Comparison of ENCODE assay signal across 9 cellular contexts in the genomic region with DNA sequence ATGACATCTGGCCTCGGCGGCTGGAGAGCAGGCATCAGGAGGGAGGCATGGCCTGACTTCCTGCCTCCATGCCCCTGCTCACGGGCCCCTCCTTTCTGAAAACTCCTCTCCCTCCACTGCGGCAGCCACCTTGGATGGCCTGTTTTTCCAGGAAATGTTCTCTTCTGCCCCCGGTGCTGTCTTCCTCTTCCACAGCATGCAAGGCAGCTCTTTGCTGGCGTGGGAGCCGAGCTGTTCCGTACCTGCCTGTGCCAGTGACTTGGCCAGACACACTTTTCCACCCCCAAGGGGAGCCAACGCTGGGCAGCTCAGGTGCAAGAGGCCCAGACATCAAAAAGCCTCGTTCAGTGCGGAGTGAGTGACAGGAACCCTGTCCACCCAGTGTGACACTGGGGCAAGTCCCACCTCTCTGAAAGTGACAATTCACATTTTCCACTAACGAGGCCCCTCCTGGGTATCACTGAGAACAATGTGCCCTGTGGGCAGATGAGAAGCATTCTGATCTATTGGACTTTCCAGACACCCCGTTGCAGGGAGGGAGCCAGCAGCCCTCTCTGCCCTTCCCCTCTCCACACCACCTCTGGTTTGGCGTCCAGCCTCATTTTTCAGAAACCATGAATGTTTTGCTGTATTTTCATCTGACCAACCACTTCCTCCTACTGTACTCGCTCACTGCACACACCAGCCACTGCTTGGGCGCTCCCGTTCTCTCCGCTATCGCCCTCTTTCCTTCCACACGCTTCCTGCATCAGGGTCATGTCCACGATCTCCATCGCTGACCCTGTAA. TPM values are rescaled to one million over a fixed set of nuclear protein-coding genes. Genes with fewer than 3 reads are reported as not detected.
DNase-seq lines count a peak whose midpoint lies in the region; ATAC-seq and TF ChIP-seq lines count a peak whose summit lies in the region.
"Had no signal": no experiment of that assay in that cellular context is flagged by ENCODE, and none has a peak within 500 bp of the region (broad histone marks: within the 10 kb centered on the region; RNA-seq: fewer than 3 reads in every experiment).

No MANE protein-coding gene starts in this region.

- H2BK5ac ChIP-seq in neuronal stem cell (ENCODE audit: low read length), result no peak overlapping the region

- peak overlapping the region; percentile 23 for H3K27ac ChIP-seq in neuronal stem cell (replicated peaks; ENCODE audit: low read length)
- peak overlapping the region; percentile 79 for H3K27ac ChIP-seq in suprapubic skin
- H3K27ac ChIP-seq: 22Rv1 had no signal

- no peak for TF ChIP-seq CTCF in suprapubic skin (IDR thresholded peaks at IDR 0.05)

- peak overlapping the region; percentile 5 for H2AK5ac ChIP-seq in neuronal stem cell (ENCODE audit: low read depth, low read length)

- peak overlapping the region; percentile 65 for H2BK15ac ChIP-seq in neuronal stem cell (ENCODE audit: low read length)

- peak; percentile 44 for ATAC-seq in HG03196 (IDR thresholded peaks at IDR 0.05; ENCODE audit: unreplicated experiment)

- no peak overlapping the region for H4K91ac ChIP-seq in neuronal stem cell (ENCODE audit: low read depth, low read length, poor library complexity)

- H3K4me2 ChIP-seq in neuronal stem cell (ENCODE audit: insufficient read depth, low read length, poor library complexity, severe bottlenecking), result no peak overlapping the region

- H3K23ac ChIP-seq in neuronal stem cell (ENCODE audit: low read depth, low read length, poor library complexity), result no peak overlapping the region

- H3K4me1 ChIP-seq in neuronal stem cell (ENCODE audit: control insufficient read depth in 2 of 2, insufficient read depth in 1 of 2, low read depth in 1 of 2, low read length in 2 of 2), result peaks cover 12 to 18% of the 10 kb centered on the region in 2 donors
- H3K4me1 ChIP-seq in suprapubic skin, result peaks cover 58% of the 10 kb centered on the region

- no peaks in the 10 kb centered on the region for H3K79me1 ChIP-seq in neuronal stem cell (ENCODE audit: low read depth, low read length)

- no peak overlapping the region for H2BK120ac ChIP-seq in neuronal stem cell (ENCODE audit: low read depth, low read length)

- no peak overlapping the region for H2BK12ac ChIP-seq in neuronal stem cell (ENCODE audit: low read length)

- peak overlapping the region; percentile 54 for H3K9ac ChIP-seq in neuronal stem cell (ENCODE audit: low read depth, low read length, poor library complexity)

- H3K4ac ChIP-seq in neuronal stem cell (ENCODE audit: low read length), result no peak overlapping the region

- DNase-seq in DMS 273 (lab: John Stamatoyannopoulos, UW; ENCODE audit: unreplicated experiment), result peak; percentile 77
- no peak for DNase-seq in DMS 273 treated with DMSO at 0.1 percent for 48 hours (lab: John Stamatoyannopoulos, UW)
- DNase-seq in activated CD4-positive, CD25-positive, alpha-beta regulatory T cell treated with anti-CD3 and anti-CD28 coated beads, Interleukin-2, amount 50 U/mL, for 16 hours (ENCODE audit: low read depth, low spot score), result peak; percentile 47
- peak; percentile 72 for DNase-seq in central memory CD4-positive, alpha-beta T cell
- DNase-seq in neuronal stem cell (ENCODE audit: low spot score), result no peak
- peak in 1 of 2 donors; percentile 68 for DNase-seq in suprapubic skin (ENCODE audit: low spot score in 2 of 2)
- DNase-seq in RKO (ENCODE audit: low spot score), result no peak

- TF ChIP-seq EP300 in suprapubic skin (IDR thresholded peaks at IDR 0.05), result no peak

- peak overlapping the region; percentile 76 for H3K18ac ChIP-seq in neuronal stem cell (ENCODE audit: low read length)

- H3K4me3 ChIP-seq in neuronal stem cell (ENCODE audit: low read length in 2 of 2) (no peak overlapping the region), suprapubic skin (no peak overlapping the region)

- no CpG with 5 or more reads among the region's 22 CpGs for WGBS in neuronal stem cell (ENCODE audit: extremely low coverage in 2 of 2, insufficient read length in 2 of 2, insufficient replicate concordance in 1 of 2), 2 donors
- 55% methylated on average over 19 of the region's 22 CpGs for WGBS in suprapubic skin

- H3K9me3 ChIP-seq in neuronal stem cell (replicated peaks in 1 of 2; ENCODE audit: control insufficient read depth in 2 of 2, insufficient read depth in 1 of 2, low read depth in 1 of 2, low read length in 2 of 2) (no peaks in the 10 kb centered on the region), suprapubic skin (no peaks in the 10 kb centered on the region)

- H2AFZ ChIP-seq in neuronal stem cell (ENCODE audit: low read length), result peak overlapping the region; percentile 57

- H3K14ac ChIP-seq in neuronal stem cell (ENCODE audit: low read length), result peak overlapping the region; percentile 39

- H3K27me3 ChIP-seq in neuronal stem cell (ENCODE audit: control insufficient read depth in 3 of 3, insufficient read depth in 3 of 3, low read depth in 1 of 3, low read length in 3 of 3) (no peaks in the 10 kb centered on the region), suprapubic skin (no peaks in the 10 kb centered on the region)

- TF ChIP-seq POLR2A in suprapubic skin (IDR thresholded peaks at IDR 0.05), result no peak

- H3K36me3 ChIP-seq in neuronal stem cell (replicated peaks in 1 of 2; ENCODE audit: control insufficient read depth in 2 of 2, insufficient read depth in 2 of 2, low read length in 2 of 2), result peaks cover 2 to 35% of the 10 kb centered on the region in 2 donors
- H3K36me3 ChIP-seq in suprapubic skin, result peaks cover 7% of the 10 kb centered on the region

- no peak overlapping the region for H4K8ac ChIP-seq in neuronal stem cell (ENCODE audit: low read depth, low read length)

RNA-seq across cellular contexts. Expression of a gene that starts 31.1 kb away (rescaled TPM):
- 54.4 TPM for polyA plus RNA-seq in neuronal stem cell (2013, experiment 1 of 2)
- polyA plus RNA-seq in neuronal stem cell (2013, experiment 2 of 2), result 52.8 TPM
- total RNA-seq in suprapubic skin, result 10 to 100 TPM; 23.0 to 32.2 (median 29.3) TPM

RNA-seq across cellular contexts. Expression of a gene that starts 34.1 kb away (rescaled TPM):
- 5.1 TPM for polyA plus RNA-seq in neuronal stem cell (2013, experiment 1 of 2)
- polyA plus RNA-seq in neuronal stem cell (2013, experiment 2 of 2), result 4.5 TPM
- total RNA-seq in suprapubic skin, result 1 to 10 TPM; 1.3 to 5.0 (median 3.7) TPM

Comparison
In these comparisons a context has a peak if more than half of its experiments do, and no peak if none do; other contexts are left out.
1. DNase-seq: peak in DMS 273 (single experiment), activated CD4-positive, CD25-positive, alpha-beta regulatory T cell treated with anti-CD3 and anti-CD28 coated beads, Interleukin-2, amount 50 U/mL, for 16 hours (single experiment) and central memory CD4-positive, alpha-beta T cell (single experiment); none in DMS 273 treated with DMSO at 0.1 percent for 48 hours (single experiment), neuronal stem cell (single experiment) and RKO (single experiment).